Comparison of ENCODE assay signal across 17 cellular contexts in the genomic region with DNA sequence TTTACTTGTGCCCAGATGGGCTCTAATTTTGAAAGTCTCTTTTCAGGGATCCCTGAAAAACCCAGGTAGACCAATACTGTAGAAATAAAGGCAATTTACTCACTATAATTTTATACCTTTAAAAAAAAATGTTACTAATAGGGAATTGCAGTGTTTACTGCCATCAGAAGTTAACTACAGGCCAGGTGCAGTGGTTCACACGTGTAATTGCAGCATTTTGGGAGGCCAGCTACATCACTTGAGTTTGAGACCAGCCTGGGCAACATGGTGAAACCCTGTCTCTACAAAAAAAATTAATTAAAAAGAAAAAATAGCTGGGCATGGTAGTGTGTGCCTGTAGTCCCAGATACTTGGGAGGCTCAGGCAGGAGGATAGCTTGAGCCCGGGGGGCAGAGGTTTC. TPM values are rescaled to one million over a fixed set of nuclear protein-coding genes. Genes with fewer than 3 reads are reported as not detected.
DNase-seq lines count a peak whose midpoint lies in the region; ATAC-seq and TF ChIP-seq lines count a peak whose summit lies in the region.
"Had no signal": no experiment of that assay in that cellular context is flagged by ENCODE, and none has a peak within 500 bp of the region (broad histone marks: within the 10 kb centered on the region; RNA-seq: fewer than 3 reads in every experiment).

No MANE protein-coding gene starts in this region.

- no peaks in the 10 kb centered on the region for H3K27me3 Mint-ChIP-seq in WTC11 (ENCODE audit: low read depth)
- H3K27me3 Mint-ChIP-seq: IgD-negative memory B cell had no signal

- TF ChIP-seq POLR2A in transverse colon (IDR thresholded peaks at IDR 0.05) (no peak), uterus (IDR thresholded peaks at IDR 0.05) (no peak)

- H3K4me1 Mint-ChIP-seq in WTC11: peaks cover 67% of the 10 kb centered on the region

- DNase-seq in WTC11 (ENCODE audit: low spot score) (no peak), transverse colon (no peak), uterus (no peak)
- DNase-seq: CD8-positive, alpha-beta T cell; NCI-H187 treated with DMSO at 0.1 percent for 48 hours; NCI-H2171; NCI-H446; NCI-H69; OCI-M1; RPMI8226; SIG-M5 had no signal

- H3K27me3 ChIP-seq in muscle layer of duodenum (ENCODE audit: low read depth, low read length) (no peaks in the 10 kb centered on the region), transverse colon (no peaks in the 10 kb centered on the region), uterus (no peaks in the 10 kb centered on the region)

- H3K4me3 ChIP-seq in muscle layer of duodenum (ENCODE audit: low read depth in 1 of 2, low read length in 2 of 2): no peak overlapping the region
- H3K4me3 ChIP-seq in transverse colon: no peak overlapping the region
- no peak overlapping the region for H3K4me3 ChIP-seq in uterus

- peak overlapping the region; percentile 55 for H3K27ac ChIP-seq in muscle layer of duodenum (ENCODE audit: low read length)
- H3K27ac ChIP-seq in transverse colon: peak overlapping the region; percentile 34 to 71 (median 45)
- H3K27ac ChIP-seq in uterus: no peak overlapping the region
- H3K27ac ChIP-seq: HL-60 had no signal

- POLR2A ChIA-PET in WTC11 (lab: Charles Lee): interaction anchor here (0.7 kb wide), 1 partner anchor 77 kb away, joined by 3 read pairs; no protein-coding TSS in a partner anchor

- 68 to 88% methylated on average over 1 to 2 of the region's 2 CpGs for WGBS in transverse colon (ENCODE audit: low coverage in 1 of 2), 2 donors

- H3K36me3 Mint-ChIP-seq in WTC11: peaks cover 14% of the 10 kb centered on the region

- H3K4me3 Mint-ChIP-seq in WTC11: no peak overlapping the region

- peaks cover 14% of the 10 kb centered on the region for H3K9me3 Mint-ChIP-seq in WTC11
- H3K9me3 Mint-ChIP-seq: CD8-positive, alpha-beta T cell had no signal

- TF ChIP-seq EP300 in transverse colon (IDR thresholded peaks at IDR 0.05; ENCODE audit: low read depth): no peak

- H3K36me3 ChIP-seq in muscle layer of duodenum (ENCODE audit: control insufficient read depth in 1 of 2, insufficient read depth in 2 of 2, low read length in 2 of 2): no peaks in the 10 kb centered on the region
- no peaks in the 10 kb centered on the region for H3K36me3 ChIP-seq in transverse colon
- H3K36me3 ChIP-seq in uterus: no peaks in the 10 kb centered on the region

- no peak overlapping the region for H3K27ac Mint-ChIP-seq in WTC11

- ATAC-seq in GM18511 (IDR thresholded peaks at IDR 0.05; ENCODE audit: unreplicated experiment) (peak; percentile 29), WTC11 (peak; percentile 38; the same call in 1 of the 2 replicates), HG03097 (IDR thresholded peaks at IDR 0.05; ENCODE audit: low FRiP score, unreplicated experiment) (no peak), HG02798 (IDR thresholded peaks at IDR 0.05; ENCODE audit: poor library complexity, unreplicated experiment) (no peak)

- TF ChIP-seq CTCF in WTC11 (IDR thresholded peaks at IDR 0.05) (no peak), transverse colon (IDR thresholded peaks at IDR 0.05) (no peak), uterus (IDR thresholded peaks at IDR 0.05) (no peak)

- no peaks in the 10 kb centered on the region for H3K9me3 ChIP-seq in muscle layer of duodenum (ENCODE audit: control insufficient read depth in 1 of 2, low read length in 2 of 2)
- H3K9me3 ChIP-seq in transverse colon: no peaks in the 10 kb centered on the region
- no peaks in the 10 kb centered on the region for H3K9me3 ChIP-seq in uterus

- in situ Hi-C loops in transverse colon (cut with MboI; ENCODE audit: low pct_ligation_motif_present in 1 of 4, low pct_unique_long_range_greater_than_20kb in 1 of 4, low sequenced_read_pairs in 3 of 4): loop anchor here in 2 of 4 donors (25.0 kb wide), 2 partner anchors 101 to 174 kb away; partner anchors contain the start of genes RASL11A (in 1 of the 2) and RPL21 (in 1 of the 2)

- peaks cover 4 to 13% of the 10 kb centered on the region in 2 donors for H3K4me1 ChIP-seq in muscle layer of duodenum (ENCODE audit: control insufficient read depth in 1 of 2, insufficient read depth in 2 of 2, low read length in 2 of 2)
- H3K4me1 ChIP-seq in transverse colon: peaks cover 3 to 72% (median 19%) of the 10 kb centered on the region in 4 donors
- no peaks in the 10 kb centered on the region for H3K4me1 ChIP-seq in uterus

- intact Hi-C loops in transverse colon (cut with DNase I; ENCODE audit: low total_unique reads): loop anchor here (10.0 kb wide), 1 partner anchor 137 kb away; no protein-coding TSS in a partner anchor
- intact Hi-C loops in uterus (cut with DNase I; ENCODE audit: low total_unique reads): no loop called here

- CTCF ChIA-PET in WTC11 (lab: Charles Lee): interaction anchor here (0.6 to 1.1 kb wide), 2 partner anchors 177 to 198 kb away, joined by 3 to 7 read pairs; no protein-coding TSS in a partner anchor

TF ChIP-seq in WTC11, 78 proteins besides CTCF, POLR2A, EP300 and RAD21:
- no peak for TF ChIP-seq SOX15 (CRISPR knock-in tag; IDR thresholded peaks at IDR 0.05)
- TF ChIP-seq PRRX2 (CRISPR knock-in tag; IDR thresholded peaks at IDR 0.05): no peak
- TF ChIP-seq ZNF317 (CRISPR knock-in tag; IDR thresholded peaks at IDR 0.05; ENCODE audit: borderline replicate concordance, low read depth): no peak
- TF ChIP-seq ZNF263 (CRISPR knock-in tag; IDR thresholded peaks at IDR 0.05; ENCODE audit: low read depth): no peak
- no peak for TF ChIP-seq ZNF281 (CRISPR knock-in tag; IDR thresholded peaks at IDR 0.05)
- TF ChIP-seq IRF2 (CRISPR knock-in tag; IDR thresholded peaks at IDR 0.05; ENCODE audit: borderline replicate concordance, low read depth): no peak
- TF ChIP-seq ZBTB43 (CRISPR knock-in tag; IDR thresholded peaks at IDR 0.05): no peak
- TF ChIP-seq SMAD4 (CRISPR knock-in tag; IDR thresholded peaks at IDR 0.05): no peak
- no peak for TF ChIP-seq CBFB (CRISPR knock-in tag; IDR thresholded peaks at IDR 0.05; ENCODE audit: low read depth)
- no peak for TF ChIP-seq FOXJ3 (CRISPR knock-in tag; IDR thresholded peaks at IDR 0.05; ENCODE audit: borderline replicate concordance)
- TF ChIP-seq JUN (CRISPR knock-in tag; IDR thresholded peaks at IDR 0.05): no peak
- TF ChIP-seq MAX (CRISPR knock-in tag; IDR thresholded peaks at IDR 0.05): no peak
- TF ChIP-seq NR1H2 (CRISPR knock-in tag; IDR thresholded peaks at IDR 0.05): no peak

RNA-seq across cellular contexts. Expression of gene USP12, which starts 10.2 kb away (rescaled TPM):
- 23.1 to 26.1 TPM (median 25.1 TPM) in 3 replicates for total RNA-seq in WTC11 (2021)
- total RNA-seq in transverse colon: 10 to 100 TPM; 25.9 to 57.2 (median 47.8) TPM
- 10 to 100 TPM; 12.1 to 32.8 (median 20.5) TPM for total RNA-seq in uterus

Comparison
In these comparisons a context has a peak if more than half of its experiments do, and no peak if none do; other contexts are left out.
1. ATAC-seq: peak in GM18511 (single experiment) and WTC11 (single experiment); none in HG03097 (single experiment) and HG02798 (single experiment).
2. H3K27ac ChIP-seq: peak in muscle layer of duodenum (single experiment) and transverse colon (4 of 4); none in uterus (0 of 2).